Comparison of ENCODE assay signal across 8 cellular contexts in the genomic region with DNA sequence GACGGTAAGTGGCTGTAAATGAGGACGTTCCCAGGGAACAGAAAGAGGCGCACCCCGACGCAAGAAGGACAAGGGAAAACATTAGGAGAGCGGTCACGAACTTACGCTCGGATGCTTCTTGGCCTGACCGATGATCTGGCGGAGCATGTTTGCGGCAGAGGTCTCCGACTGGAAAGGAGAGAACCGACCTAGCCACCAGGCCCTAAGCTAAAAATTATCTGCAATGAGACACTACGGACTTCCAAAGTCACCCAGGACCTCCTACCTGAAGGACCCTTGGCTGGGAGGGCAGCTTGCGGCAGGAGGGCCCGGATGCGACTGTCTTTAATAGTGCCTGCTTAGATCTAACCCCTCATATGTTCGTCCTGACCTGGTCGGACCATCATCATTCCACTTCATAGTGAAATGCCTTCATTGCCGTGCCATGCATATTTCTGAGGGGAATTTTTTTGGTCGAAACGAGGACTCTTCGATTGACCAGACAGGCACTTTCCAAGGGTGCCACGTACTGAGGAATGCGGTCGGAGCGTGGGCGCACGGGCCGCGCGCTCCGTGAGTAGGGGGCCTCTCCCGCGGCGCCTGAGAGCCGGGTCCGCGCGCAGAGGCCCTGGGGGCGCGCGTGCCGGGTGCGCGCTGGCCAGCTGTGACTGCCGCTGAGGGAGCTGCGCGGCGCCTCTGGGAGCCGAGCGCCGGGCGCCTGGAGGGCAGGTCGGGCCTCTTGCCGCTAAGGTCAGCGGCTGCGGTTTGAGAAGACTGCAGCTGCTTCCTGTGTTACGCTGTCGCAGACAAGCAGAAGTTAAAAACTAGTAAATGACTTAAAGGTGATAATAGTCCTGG. TPM values are rescaled to one million over a fixed set of nuclear protein-coding genes. Genes with fewer than 3 reads are reported as not detected.
DNase-seq lines count a peak whose midpoint lies in the region; ATAC-seq and TF ChIP-seq lines count a peak whose summit lies in the region.

No MANE protein-coding gene starts in this region.

- no peak overlapping the region for H3K27ac Mint-ChIP-seq in activated T-helper 17 cell treated with anti-CD3 and anti-CD28 coated beads, Interleukin-2, amount 50 U/mL, for 72 hours
- H3K27ac Mint-ChIP-seq in natural killer cell treated with Interleukin-12 subunit alpha and Interleukin-12 subunit beta and Interleukin-15 and Interleukin-18, amount 100 ng/mL, for 72 hours, result no peak overlapping the region

- H3K4me3 ChIP-seq in fibroblast of the aortic adventitia (ENCODE audit: low read depth, low read length), result peak overlapping the region; percentile 95

- no peaks in the 10 kb centered on the region for H3K27me3 Mint-ChIP-seq in activated T-helper 17 cell treated with anti-CD3 and anti-CD28 coated beads, Interleukin-2, amount 50 U/mL, for 72 hours
- no peaks in the 10 kb centered on the region for H3K27me3 Mint-ChIP-seq in natural killer cell treated with Interleukin-12 subunit alpha and Interleukin-12 subunit beta and Interleukin-15 and Interleukin-18, amount 100 ng/mL, for 72 hours

- DNase-seq in EL, result peak; percentile 93
- DNase-seq in GOT3 (lab: John Stamatoyannopoulos, UW), result peak; percentile 96
- DNase-seq in LHCN-M2 (ENCODE audit: low read depth), result peak; percentile 96
- peak; percentile 96 for DNase-seq in RKO (ENCODE audit: low spot score)
- DNase-seq in fibroblast of the aortic adventitia (ENCODE audit: low read depth), result peak; percentile 97
- peak; percentile 92 for DNase-seq in natural killer cell treated with Interleukin-12 subunit alpha and Interleukin-12 subunit beta and Interleukin-15 and Interleukin-18, amount 100 ng/mL, for 72 hours (ENCODE audit: low spot score)
- peak; percentile 83 for DNase-seq in stimulated activated naive CD4-positive, alpha-beta T cell treated with Interleukin-2 at 50 U/mL for 16 hours (lab: John Stamatoyannopoulos, UW)

- no peaks in the 10 kb centered on the region for H3K36me3 Mint-ChIP-seq in activated T-helper 17 cell treated with anti-CD3 and anti-CD28 coated beads, Interleukin-2, amount 50 U/mL, for 72 hours (ENCODE audit: low read depth)
- H3K36me3 Mint-ChIP-seq in natural killer cell treated with Interleukin-12 subunit alpha and Interleukin-12 subunit beta and Interleukin-15 and Interleukin-18, amount 100 ng/mL, for 72 hours, result peaks cover 8% of the 10 kb centered on the region

- ATAC-seq in activated T-helper 17 cell treated with anti-CD3 and anti-CD28 coated beads, Interleukin-2, amount 50 U/mL, for 72 hours (replicated peaks), result peak; percentile 95
- ATAC-seq in natural killer cell treated with Interleukin-12 subunit alpha and Interleukin-12 subunit beta and Interleukin-15 and Interleukin-18, amount 100 ng/mL, for 72 hours, result peak; percentile 97 to 99

- H3K4me1 Mint-ChIP-seq in activated T-helper 17 cell treated with anti-CD3 and anti-CD28 coated beads, Interleukin-2, amount 50 U/mL, for 72 hours, result peaks cover 11% of the 10 kb centered on the region
- H3K4me1 Mint-ChIP-seq in natural killer cell treated with Interleukin-12 subunit alpha and Interleukin-12 subunit beta and Interleukin-15 and Interleukin-18, amount 100 ng/mL, for 72 hours (ENCODE audit: low read depth in 2 of 2), result peaks cover 12 to 13% of the 10 kb centered on the region in 2 donors

- H3K4me3 Mint-ChIP-seq in activated T-helper 17 cell treated with anti-CD3 and anti-CD28 coated beads, Interleukin-2, amount 50 U/mL, for 72 hours, result no peak overlapping the region
- H3K4me3 Mint-ChIP-seq in natural killer cell treated with Interleukin-12 subunit alpha and Interleukin-12 subunit beta and Interleukin-15 and Interleukin-18, amount 100 ng/mL, for 72 hours, result no peak overlapping the region

- H3K9me3 Mint-ChIP-seq in activated T-helper 17 cell treated with anti-CD3 and anti-CD28 coated beads, Interleukin-2, amount 50 U/mL, for 72 hours, result no peaks in the 10 kb centered on the region
- no peaks in the 10 kb centered on the region for H3K9me3 Mint-ChIP-seq in natural killer cell treated with Interleukin-12 subunit alpha and Interleukin-12 subunit beta and Interleukin-15 and Interleukin-18, amount 100 ng/mL, for 72 hours

- TF ChIP-seq CTCF in fibroblast of the aortic adventitia (IDR thresholded peaks at IDR 0.05; ENCODE audit: insufficient read depth, low read length), result no peak

RNA-seq across cellular contexts. Expression of gene PHF14, which starts 33.5 kb away (rescaled TPM):
- total RNA-seq in LHCN-M2 (2014; rRNA removed) (31.5 and 42.4 TPM in 2 replicates), fibroblast of the aortic adventitia (ENCODE audit: low replicate concordance) (35.6 and 63.1 TPM in 2 replicates)
- 11.8 TPM for polyA plus RNA-seq in LHCN-M2 (2012)
- total RNA-seq in activated T-helper 17 cell treated with anti-CD3 and anti-CD28 coated beads, Interleukin-2, amount 50 U/mL, for 72 hours, result 10 to 100 TPM; 31.9 to 45.5 TPM
- 10 to 100 TPM; 22.0 to 52.3 TPM for total RNA-seq in natural killer cell treated with Interleukin-12 subunit alpha and Interleukin-12 subunit beta and Interleukin-15 and Interleukin-18, amount 100 ng/mL, for 72 hours

Comparison
In these comparisons a context has a peak if more than half of its experiments do, and no peak if none do; other contexts are left out.
1. Peak in every context shown above with its lines: DNase-seq, ATAC-seq and H3K4me3 ChIP-seq.